1 cellular context compared by ENCODE assay signal in the genomic region with DNA sequence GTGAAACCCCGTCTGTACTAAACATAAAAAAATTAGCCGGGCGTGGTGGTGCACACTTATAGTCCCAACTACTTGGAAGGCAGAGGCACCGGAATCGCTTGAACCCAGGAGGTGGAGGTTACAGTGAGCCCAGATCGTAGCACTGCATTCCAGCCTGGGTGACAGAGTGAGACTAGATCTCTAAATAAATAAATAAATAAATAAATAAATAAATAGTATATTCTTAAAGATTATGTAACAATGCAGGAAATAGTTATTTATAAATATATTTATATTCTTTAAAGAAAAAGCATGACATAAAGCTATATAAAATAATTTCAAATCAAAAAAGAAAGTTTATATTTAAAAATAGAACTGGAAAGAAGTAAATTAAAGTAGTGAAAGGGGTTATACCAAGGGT.
A peak's percentile ranks its signal among the peaks of the same experiment; 100 is the strongest.
TF ChIP-seq lines count a peak whose summit lies in the region.

No MANE protein-coding gene starts in this region.

TF ChIP-seq in HEK293, 187 proteins besides CTCF, POLR2A, EP300 and RAD21 (continued from another document):
- TF ChIP-seq, protein P1, sequence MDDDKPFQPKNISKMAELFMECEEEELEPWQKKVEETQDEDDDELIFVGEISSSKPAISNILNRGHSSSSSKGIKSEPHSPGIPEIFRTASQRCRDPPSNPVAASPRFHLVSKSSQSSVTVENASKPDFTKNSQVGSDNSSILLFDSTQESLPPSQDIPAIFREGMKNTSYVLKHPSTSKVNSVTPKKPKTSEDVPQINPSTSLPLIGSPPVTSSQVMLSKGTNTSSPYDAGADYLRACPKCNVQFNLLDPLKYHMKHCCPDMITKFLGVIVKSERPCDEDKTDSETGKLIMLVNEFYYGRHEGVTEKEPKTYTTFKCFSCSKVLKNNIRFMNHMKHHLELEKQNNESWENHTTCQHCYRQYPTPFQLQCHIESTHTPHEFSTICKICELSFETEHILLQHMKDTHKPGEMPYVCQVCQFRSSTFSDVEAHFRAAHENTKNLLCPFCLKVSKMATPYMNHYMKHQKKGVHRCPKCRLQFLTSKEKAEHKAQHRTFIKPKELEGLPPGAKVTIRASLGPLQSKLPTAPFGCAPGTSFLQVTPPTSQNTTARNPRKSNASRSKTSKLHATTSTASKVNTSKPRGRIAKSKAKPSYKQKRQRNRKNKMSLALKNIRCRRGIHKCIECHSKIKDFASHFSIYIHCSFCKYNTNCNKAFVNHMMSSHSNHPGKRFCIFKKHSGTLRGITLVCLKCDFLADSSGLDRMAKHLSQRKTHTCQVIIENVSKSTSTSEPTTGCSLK (tag by site-specific recombination; IDR thresholded peaks at IDR 0.05): no peak
- TF ChIP-seq KLF9 (tag by site-specific recombination; IDR thresholded peaks at IDR 0.05; ENCODE audit: low read depth): no peak
- TF ChIP-seq ZNF16 (tag by site-specific recombination; IDR thresholded peaks at IDR 0.05; ENCODE audit: low read depth): no peak
- no peak for TF ChIP-seq KLF16 (tag by site-specific recombination; IDR thresholded peaks at IDR 0.05)
- no peak for TF ChIP-seq ZNF324 (tag by site-specific recombination; IDR thresholded peaks at IDR 0.05)
- no peak for TF ChIP-seq ZNF350 (tag by site-specific recombination; IDR thresholded peaks at IDR 0.05)
- no peak for TF ChIP-seq ZNF548 (tag by site-specific recombination; IDR thresholded peaks at IDR 0.05)
- TF ChIP-seq, protein P2, sequence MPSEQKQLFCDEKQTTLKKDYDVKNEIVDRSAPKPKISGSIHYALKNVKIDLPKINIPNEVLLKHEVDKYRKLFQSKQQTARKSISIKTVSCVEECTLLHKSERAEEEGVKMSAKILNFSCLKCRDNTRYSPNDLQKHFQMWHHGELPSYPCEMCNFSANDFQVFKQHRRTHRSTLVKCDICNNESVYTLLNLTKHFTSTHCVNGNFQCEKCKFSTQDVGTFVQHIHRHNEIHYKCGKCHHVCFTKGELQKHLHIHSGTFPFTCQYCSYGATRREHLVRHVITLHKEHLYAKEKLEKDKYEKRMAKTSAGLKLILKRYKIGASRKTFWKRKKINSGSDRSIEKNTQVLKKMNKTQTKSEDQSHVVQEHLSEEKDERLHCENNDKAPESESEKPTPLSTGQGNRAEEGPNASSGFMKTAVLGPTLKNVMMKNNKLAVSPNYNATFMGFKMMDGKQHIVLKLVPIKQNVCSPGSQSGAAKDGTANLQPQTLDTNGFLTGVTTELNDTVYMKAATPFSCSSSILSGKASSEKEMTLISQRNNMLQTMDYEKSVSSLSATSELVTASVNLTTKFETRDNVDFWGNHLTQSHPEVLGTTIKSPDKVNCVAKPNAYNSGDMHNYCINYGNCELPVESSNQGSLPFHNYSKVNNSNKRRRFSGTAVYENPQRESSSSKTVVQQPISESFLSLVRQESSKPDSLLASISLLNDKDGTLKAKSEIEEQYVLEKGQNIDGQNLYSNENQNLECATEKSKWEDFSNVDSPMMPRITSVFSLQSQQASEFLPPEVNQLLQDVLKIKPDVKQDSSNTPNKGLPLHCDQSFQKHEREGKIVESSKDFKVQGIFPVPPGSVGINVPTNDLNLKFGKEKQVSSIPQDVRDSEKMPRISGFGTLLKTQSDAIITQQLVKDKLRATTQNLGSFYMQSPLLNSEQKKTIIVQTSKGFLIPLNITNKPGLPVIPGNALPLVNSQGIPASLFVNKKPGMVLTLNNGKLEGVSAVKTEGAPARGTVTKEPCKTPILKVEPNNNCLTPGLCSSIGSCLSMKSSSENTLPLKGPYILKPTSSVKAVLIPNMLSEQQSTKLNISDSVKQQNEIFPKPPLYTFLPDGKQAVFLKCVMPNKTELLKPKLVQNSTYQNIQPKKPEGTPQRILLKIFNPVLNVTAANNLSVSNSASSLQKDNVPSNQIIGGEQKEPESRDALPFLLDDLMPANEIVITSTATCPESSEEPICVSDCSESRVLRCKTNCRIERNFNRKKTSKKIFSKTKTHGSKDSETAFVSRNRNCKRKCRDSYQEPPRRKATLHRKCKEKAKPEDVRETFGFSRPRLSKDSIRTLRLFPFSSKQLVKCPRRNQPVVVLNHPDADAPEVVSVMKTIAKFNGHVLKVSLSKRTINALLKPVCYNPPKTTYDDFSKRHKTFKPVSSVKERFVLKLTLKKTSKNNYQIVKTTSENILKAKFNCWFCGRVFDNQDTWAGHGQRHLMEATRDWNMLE (tag by site-specific recombination; conservative IDR thresholded peaks at IDR 0.05; ENCODE audit: low read depth): peak; percentile 57; the same call in 1 of the 2 replicates
- TF ChIP-seq ZNF623 (tag by site-specific recombination; IDR thresholded peaks at IDR 0.05): peak; percentile 45
- TF ChIP-seq ZNF555 (tag by site-specific recombination; conservative IDR thresholded peaks at IDR 0.05): peak; percentile 57
- TF ChIP-seq ZNF560 (tag by site-specific recombination; IDR thresholded peaks at IDR 0.05; ENCODE audit: borderline replicate concordance): no peak
- peak; percentile 47 for TF ChIP-seq ZNF510 (tag by site-specific recombination; IDR thresholded peaks at IDR 0.05; ENCODE audit: insufficient replicate concordance)
- TF ChIP-seq ZNF140 (tag by site-specific recombination; IDR thresholded peaks at IDR 0.05): peak; percentile 23; the same call in 1 of the 2 replicates
- TF ChIP-seq ZNF426 (tag by site-specific recombination; IDR thresholded peaks at IDR 0.05): peak; percentile 67
